ENCODE assay signal across 10 cellular contexts in the genomic region with DNA sequence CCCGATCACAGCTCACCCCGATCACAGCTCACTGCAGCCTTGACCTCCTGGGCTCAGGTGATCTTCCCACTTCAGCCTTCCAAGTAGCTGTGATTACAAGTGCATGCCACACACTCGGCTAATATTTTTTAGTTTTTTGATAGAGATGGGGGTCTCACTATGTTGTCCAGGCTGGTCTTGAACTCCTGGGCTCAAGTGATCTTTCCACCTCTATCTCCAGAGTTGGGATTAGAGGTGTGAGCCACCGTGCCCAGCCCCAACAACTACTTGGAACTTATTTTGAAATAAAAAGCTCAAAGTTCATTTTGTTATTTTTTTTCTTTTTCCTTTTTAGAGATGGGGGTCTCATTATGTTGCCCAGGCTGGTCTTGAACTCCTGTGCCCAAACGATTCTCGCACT. TPM values are rescaled to one million over a fixed set of nuclear protein-coding genes. Genes with fewer than 3 reads are reported as not detected.
"Had no signal": no experiment of that assay in that cellular context is flagged by ENCODE, and none has a peak within 500 bp of the region (broad histone marks: within the 10 kb centered on the region; RNA-seq: fewer than 3 reads in every experiment).

No MANE protein-coding gene starts in this region.

- H3K4me1 Mint-ChIP-seq: IgD-negative memory B cell had no signal

- H3K9me3 Mint-ChIP-seq: H9 had no signal

- H3K27ac ChIP-seq: HL-60 had no signal

- H3K4me3 Mint-ChIP-seq: GM23338, H9, IgD-negative memory B cell had no signal

- H3K4me2 ChIP-seq: GM23338 had no signal

- DNase-seq: H9, HCEC 1CT, KG1 had no signal

- H2AFZ ChIP-seq: GM23338 had no signal

- H3K4me3 ChIP-seq: GM23338 had no signal

- FAIRE-seq: H1, H54, HepG2 had no signal

- ATAC-seq: GM23338, HepG2 had no signal

- H3K27ac Mint-ChIP-seq: GM23338, IgD-negative memory B cell had no signal

RNA-seq across cellular contexts. Expression of a gene that starts 56.2 kb away (rescaled TPM):
- total RNA-seq: GM23338, HepG2, HT1080 had no signal
- polyA plus RNA-seq: GM23338, HepG2, IgD-negative memory B cell had no signal
